Comparison of ENCODE assay signal across 11 cellular contexts in genomic region chr6:20952605-20953004, GRCh38.
DNase-seq lines count a peak whose midpoint lies in the region; ATAC-seq and TF ChIP-seq lines count a peak whose summit lies in the region.
"Had no signal": no experiment of that assay in that cellular context is flagged by ENCODE, and none has a peak within 500 bp of the region (broad histone marks: within the 10 kb centered on the region; RNA-seq: fewer than 3 reads in every experiment).

No MANE protein-coding gene starts in this region.

- H3K27me3 Mint-ChIP-seq in GM23338 (ENCODE audit: insufficient read depth, low read depth, poor library complexity) (no peaks in the 10 kb centered on the region), CD14-positive monocyte (ENCODE audit: low read depth in 3 of 3) (no peaks in the 10 kb centered on the region)

- intact Hi-C loops in CD14-positive monocyte (cut with micrococcal nuclease): no loop called here

- peak overlapping the region; percentile 46 for H3K4me2 ChIP-seq in GM23338

- H3K9me3 Mint-ChIP-seq in GM23338: no peaks in the 10 kb centered on the region
- H3K9me3 Mint-ChIP-seq in CD14-positive monocyte: peaks cover 0 to 5% (median 0%) of the 10 kb centered on the region in 7 donors

- no peaks in the 10 kb centered on the region for H3K27me3 ChIP-seq in GM23338 (ENCODE audit: insufficient read depth)
- H3K27me3 ChIP-seq: gastrocnemius medialis had no signal

- DNase-seq in A172 (ENCODE audit: low spot score): peak; percentile 83
- no peak for DNase-seq in GM23338 (ENCODE audit: low spot score)
- DNase-seq in RKO (ENCODE audit: low spot score): peak; percentile 58
- peak; percentile 60 for DNase-seq in fibroblast of the aortic adventitia (ENCODE audit: low read depth)
- DNase-seq in activated CD4-positive, alpha-beta T cell treated with anti-CD3 and anti-CD28 coated beads for 48 hours: no peak
- DNase-seq in CD14-positive monocyte (ENCODE audit: low spot score): no peak
- DNase-seq: activated naive CD4-positive, alpha-beta T cell; nucleus accumbens had no signal

- H3K4me3 ChIP-seq in GM23338 (no peak overlapping the region), fibroblast of the aortic adventitia (ENCODE audit: low read depth, low read length) (no peak overlapping the region)
- H3K4me3 ChIP-seq: gastrocnemius medialis had no signal

- peaks cover 49% of the 10 kb centered on the region for H3K4me1 ChIP-seq in GM23338 (ENCODE audit: insufficient read depth)
- H3K4me1 ChIP-seq: gastrocnemius medialis had no signal

- H3K27ac Mint-ChIP-seq in GM23338: no peak overlapping the region
- H3K27ac Mint-ChIP-seq in CD14-positive monocyte: no peak overlapping the region

- H3K36me3 ChIP-seq in GM23338 (ENCODE audit: insufficient read depth): no peaks in the 10 kb centered on the region
- H3K36me3 ChIP-seq: gastrocnemius medialis had no signal

- H3K79me2 ChIP-seq in GM23338 (replicated peaks; ENCODE audit: insufficient read depth): no peaks in the 10 kb centered on the region

- H3K4me1 Mint-ChIP-seq in GM23338 (peaks cover 41% of the 10 kb centered on the region), CD14-positive monocyte (peaks cover 3% of the 10 kb centered on the region)

- no peaks in the 10 kb centered on the region for H4K20me1 ChIP-seq in GM23338 (replicated peaks; ENCODE audit: insufficient read depth)

- H3K9me2 ChIP-seq in GM23338 (ENCODE audit: insufficient read depth): no peaks in the 10 kb centered on the region

- H3K36me3 Mint-ChIP-seq in GM23338 (ENCODE audit: low read depth): no peaks in the 10 kb centered on the region; the same call in 2 of the 3 replicates
- peaks cover 8 to 12% of the 10 kb centered on the region in 2 donors for H3K36me3 Mint-ChIP-seq in CD14-positive monocyte

- H3F3A ChIP-seq in GM23338 (replicated peaks; ENCODE audit: low read depth): no peaks in the 10 kb centered on the region

- 0 out of 2 replicates have a peak overlapping the region, but pooled peaks have one; percentile 11 for H3K27ac ChIP-seq in GM23338 (ENCODE audit: low read depth)
- H3K27ac ChIP-seq: gastrocnemius medialis had no signal

- ATAC-seq in GM23338: no peak; the same call in 2 of the 3 replicates
- ATAC-seq in HG02840 (IDR thresholded peaks at IDR 0.05; ENCODE audit: low FRiP score, unreplicated experiment): no peak
- ATAC-seq in HG02759 (IDR thresholded peaks at IDR 0.05; ENCODE audit: unreplicated experiment): no peak
- ATAC-seq: gastrocnemius medialis had no signal

- TF ChIP-seq CTCF in GM23338 (conservative IDR thresholded peaks at IDR 0.05; ENCODE audit: low read depth in 2 of 2) (no peak), fibroblast of the aortic adventitia (IDR thresholded peaks at IDR 0.05; ENCODE audit: insufficient read depth, low read length) (no peak), CD14-positive monocyte (IDR thresholded peaks at IDR 0.05) (no peak)

- H2AFZ ChIP-seq in GM23338: no peak overlapping the region

- H3K4me3 Mint-ChIP-seq in GM23338: no peak overlapping the region
- no peak overlapping the region for H3K4me3 Mint-ChIP-seq in CD14-positive monocyte

TF ChIP-seq in GM23338, 12 proteins besides CTCF, POLR2A, EP300 and RAD21:
- TF ChIP-seq NANOG (IDR thresholded peaks at IDR 0.05; ENCODE audit: borderline replicate concordance) (no peak), EZH2phosphoT487 (IDR thresholded peaks at IDR 0.05; ENCODE audit: unreplicated experiment) (no peak), ZNF114 (CRISPR knock-in tag; IDR thresholded peaks at IDR 0.05) (no peak), STAT1 (IDR thresholded peaks at IDR 0.05; ENCODE audit: unreplicated experiment) (no peak), ZNF331 (CRISPR knock-in tag; IDR thresholded peaks at IDR 0.05; ENCODE audit: low read depth) (no peak), ZNF462 (CRISPR knock-in tag; IDR thresholded peaks at IDR 0.05) (no peak)

Comparison
In these comparisons a context has a peak if more than half of its experiments do, and no peak if none do; other contexts are left out.
1. DNase-seq: peak in A172 (single experiment), RKO (single experiment) and fibroblast of the aortic adventitia (single experiment); none in GM23338 (single experiment), activated CD4-positive, alpha-beta T cell treated with anti-CD3 and anti-CD28 coated beads for 48 hours (single experiment) and CD14-positive monocyte (single experiment).